In the genomic region with DNA sequence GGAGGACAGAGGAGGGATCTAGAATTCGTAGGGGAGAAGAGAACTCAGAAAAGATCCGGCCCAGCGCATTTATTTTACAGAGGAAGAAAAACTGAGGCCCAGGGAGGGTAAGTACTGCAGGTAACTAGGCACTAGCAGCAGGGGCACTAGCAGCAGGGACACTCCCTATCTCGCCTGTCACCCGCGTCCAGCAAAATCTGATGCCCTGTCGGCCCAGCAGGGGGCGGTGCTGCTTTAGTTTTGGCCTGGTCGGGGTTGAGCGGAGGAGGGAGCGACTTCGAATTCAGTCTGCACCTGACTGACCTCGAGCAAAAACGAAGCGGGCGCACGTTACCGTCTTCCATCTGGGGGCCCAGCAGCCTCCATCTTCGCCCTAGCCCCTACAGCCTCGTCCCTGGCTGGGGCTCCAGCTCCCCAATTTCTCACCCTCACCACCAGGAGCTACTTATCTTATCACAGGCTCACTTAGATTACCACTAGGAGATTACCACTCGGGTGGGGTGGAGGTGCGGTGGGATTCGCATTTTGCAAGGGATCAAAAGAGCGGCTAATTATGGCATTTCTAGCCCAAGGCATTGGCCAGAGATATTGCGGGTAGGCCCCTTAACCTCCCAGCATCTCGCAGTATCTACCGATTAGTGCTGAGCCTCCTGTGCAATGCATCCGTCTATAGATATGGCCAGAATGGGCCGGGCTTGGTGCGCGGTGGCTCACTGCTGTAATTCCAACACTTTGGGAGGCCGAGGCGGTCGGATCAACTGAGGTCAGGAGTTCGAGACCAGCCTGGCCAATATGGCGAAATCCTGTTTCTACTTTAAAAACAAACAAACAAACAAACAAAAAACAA, we compare ENCODE assay signal across 1 cellular context.
TF ChIP-seq lines count a peak whose summit lies in the region.

No MANE protein-coding gene starts in this region.

TF ChIP-seq in HepG2, 621 proteins besides CTCF, POLR2A, EP300 and RAD21 (continued from another document and continues in another):
- TF ChIP-seq E2F2 (CRISPR knock-in tag; IDR thresholded peaks at IDR 0.05; ENCODE audit: borderline replicate concordance) (no peak), MEIS1 (CRISPR knock-in tag; IDR thresholded peaks at IDR 0.05; ENCODE audit: borderline replicate concordance) (peak; percentile 88; the same call in 1 of the 2 replicates), PHF8 (CRISPR knock-in tag; IDR thresholded peaks at IDR 0.05) (peak; percentile 45; the same call in 1 of the 2 replicates), FOXP1 (IDR thresholded peaks at IDR 0.05) (no peak), FOXP1 (CRISPR knock-in tag; IDR thresholded peaks at IDR 0.05) (no peak), HOXA7 (CRISPR knock-in tag; IDR thresholded peaks at IDR 0.05) (no peak), RCOR2 (CRISPR knock-in tag; IDR thresholded peaks at IDR 0.05) (no peak), EED (CRISPR knock-in tag; IDR thresholded peaks at IDR 0.05) (no peak), CREM (IDR thresholded peaks at IDR 0.05) (no peak), CREM (CRISPR knock-in tag; IDR thresholded peaks at IDR 0.05) (no peak), AGO1 (IDR thresholded peaks at IDR 0.05; ENCODE audit: low read depth, low read length, poor library complexity, severe bottlenecking) (peak; percentile 16), CHD4 (IDR thresholded peaks at IDR 0.05; ENCODE audit: borderline replicate concordance, low read length) (no peak), ZFP90 (CRISPR knock-in tag; IDR thresholded peaks at IDR 0.05; ENCODE audit: borderline replicate concordance) (peak; percentile 46; the same call in 1 of the 2 replicates), PHF21A (CRISPR knock-in tag; IDR thresholded peaks at IDR 0.05) (no peak; the same call in 1 of the 2 replicates), TMF1 (CRISPR knock-in tag; IDR thresholded peaks at IDR 0.05; ENCODE audit: low read depth) (no peak), ZNF772 (CRISPR knock-in tag; IDR thresholded peaks at IDR 0.05) (no peak), MBNL3 (CRISPR knock-in tag; conservative IDR thresholded peaks at IDR 0.05) (no peak), TBX2 (CRISPR knock-in tag; IDR thresholded peaks at IDR 0.05; ENCODE audit: borderline replicate concordance) (no peak), ZSCAN12 (CRISPR knock-in tag; IDR thresholded peaks at IDR 0.05) (no peak; the same call in 1 of the 2 replicates), MYNN (CRISPR knock-in tag; IDR thresholded peaks at IDR 0.05; ENCODE audit: low read depth) (no peak), NR2F6 (IDR thresholded peaks at IDR 0.05) (0 out of 2 replicates have a peak, but pooled peaks have one; percentile 13), NR2F6 (CRISPR knock-in tag; IDR thresholded peaks at IDR 0.05) (peak; percentile 70), ZNF773 (CRISPR knock-in tag; IDR thresholded peaks at IDR 0.05; ENCODE audit: borderline replicate concordance) (no peak), RELA (CRISPR knock-in tag; IDR thresholded peaks at IDR 0.05) (no peak), PCBP1 (IDR thresholded peaks at IDR 0.05; ENCODE audit: borderline replicate concordance, low read depth, low read length) (no peak), ZBTB40 (IDR thresholded peaks at IDR 0.05) (no peak), ZBTB40 (CRISPR knock-in tag; IDR thresholded peaks at IDR 0.05) (no peak), NCOR1 (IDR thresholded peaks at IDR 0.05; ENCODE audit: borderline replicate concordance, low read length) (no peak), TARDBP (CRISPR knock-in tag; IDR thresholded peaks at IDR 0.05) (peak; percentile 29; the same call in 1 of the 2 replicates), ZBTB3 (CRISPR knock-in tag; IDR thresholded peaks at IDR 0.05; ENCODE audit: borderline replicate concordance, low read depth) (no peak), AGO2 (optimal IDR thresholded peaks at IDR 0.05; ENCODE audit: low read depth, low read length) (no peak), DZIP1 (CRISPR knock-in tag; IDR thresholded peaks at IDR 0.05) (no peak), SRSF4 (IDR thresholded peaks at IDR 0.05; ENCODE audit: low read depth, low read length, poor library complexity, severe bottlenecking) (no peak)
- TF ChIP-seq, protein P1, sequence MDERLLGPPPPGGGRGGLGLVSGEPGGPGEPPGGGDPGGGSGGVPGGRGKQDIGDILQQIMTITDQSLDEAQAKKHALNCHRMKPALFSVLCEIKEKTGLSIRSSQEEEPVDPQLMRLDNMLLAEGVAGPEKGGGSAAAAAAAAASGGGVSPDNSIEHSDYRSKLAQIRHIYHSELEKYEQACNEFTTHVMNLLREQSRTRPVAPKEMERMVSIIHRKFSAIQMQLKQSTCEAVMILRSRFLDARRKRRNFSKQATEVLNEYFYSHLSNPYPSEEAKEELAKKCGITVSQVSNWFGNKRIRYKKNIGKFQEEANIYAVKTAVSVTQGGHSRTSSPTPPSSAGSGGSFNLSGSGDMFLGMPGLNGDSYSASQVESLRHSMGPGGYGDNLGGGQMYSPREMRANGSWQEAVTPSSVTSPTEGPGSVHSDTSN (CRISPR knock-in tag; IDR thresholded peaks at IDR 0.05), result no peak
- TF ChIP-seq, protein P2, sequence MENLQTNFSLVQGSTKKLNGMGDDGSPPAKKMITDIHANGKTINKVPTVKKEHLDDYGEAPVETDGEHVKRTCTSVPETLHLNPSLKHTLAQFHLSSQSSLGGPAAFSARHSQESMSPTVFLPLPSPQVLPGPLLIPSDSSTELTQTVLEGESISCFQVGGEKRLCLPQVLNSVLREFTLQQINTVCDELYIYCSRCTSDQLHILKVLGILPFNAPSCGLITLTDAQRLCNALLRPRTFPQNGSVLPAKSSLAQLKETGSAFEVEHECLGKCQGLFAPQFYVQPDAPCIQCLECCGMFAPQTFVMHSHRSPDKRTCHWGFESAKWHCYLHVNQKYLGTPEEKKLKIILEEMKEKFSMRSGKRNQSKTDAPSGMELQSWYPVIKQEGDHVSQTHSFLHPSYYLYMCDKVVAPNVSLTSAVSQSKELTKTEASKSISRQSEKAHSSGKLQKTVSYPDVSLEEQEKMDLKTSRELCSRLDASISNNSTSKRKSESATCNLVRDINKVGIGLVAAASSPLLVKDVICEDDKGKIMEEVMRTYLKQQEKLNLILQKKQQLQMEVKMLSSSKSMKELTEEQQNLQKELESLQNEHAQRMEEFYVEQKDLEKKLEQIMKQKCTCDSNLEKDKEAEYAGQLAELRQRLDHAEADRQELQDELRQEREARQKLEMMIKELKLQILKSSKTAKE (CRISPR knock-in tag; IDR thresholded peaks at IDR 0.05; ENCODE audit: borderline replicate concordance), result peak; percentile 70; the same call in 1 of the 2 replicates
- TF ChIP-seq, protein P3, sequence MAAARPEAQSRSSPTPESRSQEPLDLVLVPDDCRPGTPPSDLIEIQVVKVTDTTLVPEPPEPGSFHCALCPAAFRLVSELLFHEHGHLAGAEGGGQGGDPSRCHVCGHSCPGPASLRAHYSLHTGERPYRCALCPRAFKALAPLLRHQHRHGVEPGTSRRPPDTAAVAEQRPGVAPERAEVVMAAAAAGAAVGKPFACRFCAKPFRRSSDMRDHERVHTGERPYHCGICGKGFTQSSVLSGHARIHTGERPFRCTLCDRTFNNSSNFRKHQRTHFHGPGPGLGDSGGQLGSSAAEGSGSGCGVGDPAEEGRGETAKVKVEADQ (CRISPR knock-in tag; IDR thresholded peaks at IDR 0.05; ENCODE audit: borderline replicate concordance), result peak; percentile 74; the same call in 1 of the 2 replicates
